18 cellular contexts compared by ENCODE assay signal in the genomic region with DNA sequence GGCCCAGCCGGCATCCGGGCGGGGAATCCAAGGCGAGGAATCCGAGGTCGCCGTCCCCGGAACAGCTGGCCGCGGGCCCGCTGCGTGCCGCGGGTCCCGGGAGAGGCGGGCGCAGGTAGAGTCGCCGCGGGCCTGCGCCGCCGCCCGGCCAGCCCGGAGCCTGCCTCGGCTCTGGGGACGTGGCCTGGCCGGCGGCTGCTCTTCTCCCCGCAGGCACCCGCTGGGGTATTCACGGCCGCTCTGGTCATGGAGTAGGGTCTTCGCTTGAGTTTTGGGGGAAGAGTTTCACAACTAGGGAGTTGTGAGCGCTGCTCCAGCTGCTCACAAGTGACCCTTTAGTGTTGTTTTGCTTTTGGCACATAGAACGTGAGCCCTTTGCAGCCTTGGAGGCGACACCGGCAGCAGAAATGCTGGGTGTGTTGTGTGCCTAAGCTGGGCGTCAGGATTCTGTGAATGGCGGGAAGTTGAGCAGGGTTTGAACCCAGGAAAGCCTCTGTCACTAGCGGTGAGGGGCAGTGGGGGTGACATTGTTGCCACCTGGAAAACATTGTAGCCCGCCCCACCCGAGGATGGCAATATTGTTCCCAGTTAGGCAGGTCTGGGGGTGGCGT. TPM values are rescaled to one million over a fixed set of nuclear protein-coding genes. Genes with fewer than 3 reads are reported as not detected.
DNase-seq lines count a peak whose midpoint lies in the region; ATAC-seq and TF ChIP-seq lines count a peak whose summit lies in the region.
"Had no signal": no experiment of that assay in that cellular context is flagged by ENCODE, and none has a peak within 500 bp of the region (broad histone marks: within the 10 kb centered on the region; RNA-seq: fewer than 3 reads in every experiment).

No MANE protein-coding gene starts in this region.

- WGBS in heart left ventricle, 4 donors: 12 to 30% (median 24%) methylated on average over 24 to 44 of the region's 44 CpGs

- peaks cover 37% of the 10 kb centered on the region for H3K36me3 Mint-ChIP-seq in nephron progenitor cell (ENCODE audit: low read depth)
- H3K36me3 Mint-ChIP-seq in activated CD4-positive, alpha-beta memory T cell treated with anti-CD3 and anti-CD28 coated beads, Interleukin-2, amount 10 ng/mL, durations not matched to agents 7 days and 5 days (ENCODE audit: low read depth): no peaks in the 10 kb centered on the region

- H3K27ac ChIP-seq in heart left ventricle (no peak overlapping the region), right atrium auricular region (no peak overlapping the region), uterus (no peak overlapping the region)

- peak overlapping the region; percentile 97 for H3K9ac ChIP-seq in iPS-15b (ENCODE audit: low read depth, low read length)

- POLR2A ChIA-PET in activated CD4-positive, alpha-beta memory T cell treated with anti-CD3 and anti-CD28 coated beads, Interleukin-2, amount 10 ng/mL, durations not matched to agents 7 days and 5 days (lab: Charles Lee): no interaction called here

- H3K4me3 ChIP-seq in heart left ventricle (peak overlapping the region in 4 of 12 donors; percentile 4 to 31 (median 12)), right atrium auricular region (peak overlapping the region in 1 of 2 donors; percentile 17), iPS-15b (ENCODE audit: low read depth, low read length) (peak overlapping the region; percentile 98), uterus (no peak overlapping the region)

- intact Hi-C loops in heart left ventricle (cut with DNase I) (no loop called here), uterus (cut with DNase I; ENCODE audit: low total_unique reads) (no loop called here)

- no peaks in the 10 kb centered on the region for H3K9me3 Mint-ChIP-seq in nephron progenitor cell
- no peaks in the 10 kb centered on the region for H3K9me3 Mint-ChIP-seq in activated CD4-positive, alpha-beta memory T cell treated with anti-CD3 and anti-CD28 coated beads, Interleukin-2, amount 10 ng/mL, durations not matched to agents 7 days and 5 days
- H3K9me3 Mint-ChIP-seq: activated T-cell treated with anti-CD3 and anti-CD28 coated beads, Interleukin-2, amount 50 U/mL, for 72 hours had no signal

- peaks cover 7% of the 10 kb centered on the region for H3K27me3 Mint-ChIP-seq in nephron progenitor cell (ENCODE audit: low read depth, poor library complexity)
- H3K27me3 Mint-ChIP-seq in activated CD4-positive, alpha-beta memory T cell treated with anti-CD3 and anti-CD28 coated beads, Interleukin-2, amount 10 ng/mL, durations not matched to agents 7 days and 5 days: peaks cover 49% of the 10 kb centered on the region

- no peak for DNase-seq in heart left ventricle
- no peak for DNase-seq in right atrium auricular region (ENCODE audit: low spot score)
- DNase-seq in nephron progenitor cell: peak; percentile 53
- no peak for DNase-seq in cortex of kidney (lab: John Stamatoyannopoulos, UW)
- no peak for DNase-seq in activated CD4-positive, alpha-beta memory T cell treated with anti-CD3 and anti-CD28 coated beads, Interleukin-2, amount 10 ng/mL, durations not matched to agents 7 days and 5 days
- DNase-seq in uterus: no peak
- DNase-seq: activated CD4-positive, alpha-beta T cell treated with anti-CD3 and anti-CD28 coated beads, Interleukin-2, amount 50 U/mL, for 1 hour; activated T-cell treated with anti-CD3 and anti-CD28 coated beads, Interleukin-2, amount 50 U/mL, for 72 hours; aorta; IMR-90; NCI-H1105; NCI-H446; occipital lobe had no signal

- H3K27ac Mint-ChIP-seq in nephron progenitor cell: no peak overlapping the region
- H3K27ac Mint-ChIP-seq in activated CD4-positive, alpha-beta memory T cell treated with anti-CD3 and anti-CD28 coated beads, Interleukin-2, amount 10 ng/mL, durations not matched to agents 7 days and 5 days: no peak overlapping the region
- H3K27ac Mint-ChIP-seq: activated T-cell treated with anti-CD3 and anti-CD28 coated beads, Interleukin-2, amount 50 U/mL, for 72 hours had no signal

- ATAC-seq in heart left ventricle (peak in 3 of 4 donors; percentile 27 to 61 (median 59)), HG03442 (IDR thresholded peaks at IDR 0.05; ENCODE audit: unreplicated experiment) (no peak)
- ATAC-seq: activated T-cell treated with anti-CD3 and anti-CD28 coated beads, Interleukin-2, amount 50 U/mL, for 72 hours had no signal

- TF ChIP-seq CTCF in heart left ventricle (IDR thresholded peaks at IDR 0.05) (no peak), right atrium auricular region (IDR thresholded peaks at IDR 0.05) (no peak), nephron progenitor cell (IDR thresholded peaks at IDR 0.05) (no peak), uterus (IDR thresholded peaks at IDR 0.05) (no peak)

- CTCF ChIA-PET in activated CD4-positive, alpha-beta memory T cell treated with anti-CD3 and anti-CD28 coated beads, Interleukin-2, amount 10 ng/mL, durations not matched to agents 7 days and 5 days (lab: Charles Lee): no interaction called here

- peaks cover 0 to 27% (median 7%) of the 10 kb centered on the region in 12 donors for H3K4me1 ChIP-seq in heart left ventricle
- H3K4me1 ChIP-seq in right atrium auricular region: peaks cover 0 to 21% of the 10 kb centered on the region in 2 donors
- peaks cover 23% of the 10 kb centered on the region for H3K4me1 ChIP-seq in iPS-15b (ENCODE audit: control insufficient read depth, insufficient read depth, low read length)
- peaks cover 0 to 6% of the 10 kb centered on the region in 2 donors for H3K4me1 ChIP-seq in uterus

- H3K4me1 Mint-ChIP-seq in nephron progenitor cell: peaks cover 72% of the 10 kb centered on the region
- H3K4me1 Mint-ChIP-seq in activated CD4-positive, alpha-beta memory T cell treated with anti-CD3 and anti-CD28 coated beads, Interleukin-2, amount 10 ng/mL, durations not matched to agents 7 days and 5 days: peaks cover 16% of the 10 kb centered on the region

- H3K27me3 ChIP-seq in heart left ventricle (peaks cover 32 to 79% (median 43%) of the 10 kb centered on the region in 9 donors), right atrium auricular region (peaks cover 5 to 30% of the 10 kb centered on the region in 2 donors), iPS-15b (ENCODE audit: control insufficient read depth, insufficient read depth, low read length) (no peaks in the 10 kb centered on the region), uterus (peaks cover 0 to 42% of the 10 kb centered on the region in 2 donors)

- TF ChIP-seq POLR2A in heart left ventricle (IDR thresholded peaks at IDR 0.05): no peak
- TF ChIP-seq POLR2A in uterus (IDR thresholded peaks at IDR 0.05): no peak

- no peaks in the 10 kb centered on the region for H3K36me3 ChIP-seq in heart left ventricle
- no peaks in the 10 kb centered on the region for H3K36me3 ChIP-seq in right atrium auricular region
- H3K36me3 ChIP-seq in iPS-15b (ENCODE audit: control insufficient read depth, insufficient read depth, low read length): peaks cover 63% of the 10 kb centered on the region
- no peaks in the 10 kb centered on the region for H3K36me3 ChIP-seq in uterus

- H3K4me3 Mint-ChIP-seq in nephron progenitor cell: peak overlapping the region; percentile 97
- no peak overlapping the region for H3K4me3 Mint-ChIP-seq in activated CD4-positive, alpha-beta memory T cell treated with anti-CD3 and anti-CD28 coated beads, Interleukin-2, amount 10 ng/mL, durations not matched to agents 7 days and 5 days
- H3K4me3 Mint-ChIP-seq: activated T-cell treated with anti-CD3 and anti-CD28 coated beads, Interleukin-2, amount 50 U/mL, for 72 hours had no signal

- H3K9me3 ChIP-seq in heart left ventricle (no peaks in the 10 kb centered on the region), right atrium auricular region (no peaks in the 10 kb centered on the region), iPS-15b (ENCODE audit: control insufficient read depth, insufficient read depth, low read length) (no peaks in the 10 kb centered on the region), uterus (no peaks in the 10 kb centered on the region)

RNA-seq across cellular contexts. Expression of a gene that starts 4.0 kb away (rescaled TPM):
- under 1 TPM in 2 of 9 donors, not detected in 7; 0.05 TPM for total RNA-seq in heart left ventricle
- polyA plus RNA-seq in heart left ventricle: not detected
- total RNA-seq in right atrium auricular region: not detected
- not detected for total RNA-seq in activated CD4-positive, alpha-beta memory T cell treated with anti-CD3 and anti-CD28 coated beads, Interleukin-2, amount 10 ng/mL, durations not matched to agents 7 days and 5 days
- under 1 TPM in 1 of 4 donors, not detected in 3; 0.48 TPM for total RNA-seq in uterus
- total RNA-seq: aorta; fibroblast of villous mesenchyme; IMR-90; T-helper 2 cell treated with Interferon-gamma antibody and Interleukin-4, amounts not matched to agents 100 ng/mL and 5 ng/mL, for 36 hours had no signal
- polyA plus RNA-seq: aorta, IMR-90, liver had no signal
